1 cellular context compared by ENCODE assay signal in the genomic region with DNA sequence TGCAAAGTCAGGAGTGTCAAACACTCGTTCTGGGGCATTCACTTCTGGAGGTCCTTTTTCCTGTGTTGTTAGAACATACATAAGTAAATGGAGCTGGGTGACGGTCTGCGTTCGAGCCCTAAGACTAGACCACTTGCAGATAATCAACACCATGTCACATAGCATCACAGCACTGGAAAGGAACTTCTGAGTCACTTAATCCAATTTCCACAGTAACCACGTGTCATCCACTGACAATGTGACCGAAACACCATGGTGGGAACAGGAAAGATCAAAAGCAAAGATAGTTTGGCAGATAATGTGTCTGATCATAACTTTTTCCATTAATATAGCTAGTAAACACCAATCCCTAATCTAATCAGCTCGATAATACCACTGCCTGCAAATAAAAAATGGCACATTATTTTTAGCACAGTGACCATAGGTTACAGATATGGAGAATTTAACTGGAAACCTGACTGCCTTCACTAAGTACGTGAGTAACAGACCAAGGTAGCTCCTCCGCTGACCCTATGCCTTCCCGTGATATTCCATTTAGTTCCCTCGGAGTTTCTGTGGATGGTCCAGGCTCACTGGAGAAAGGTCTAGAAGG.
TF ChIP-seq lines count a peak whose summit lies in the region.

No MANE protein-coding gene starts in this region.

TF ChIP-seq in K562, 482 proteins besides CTCF, POLR2A, EP300 and RAD21 (continued from another document and continues in another):
- TF ChIP-seq, protein P1, sequence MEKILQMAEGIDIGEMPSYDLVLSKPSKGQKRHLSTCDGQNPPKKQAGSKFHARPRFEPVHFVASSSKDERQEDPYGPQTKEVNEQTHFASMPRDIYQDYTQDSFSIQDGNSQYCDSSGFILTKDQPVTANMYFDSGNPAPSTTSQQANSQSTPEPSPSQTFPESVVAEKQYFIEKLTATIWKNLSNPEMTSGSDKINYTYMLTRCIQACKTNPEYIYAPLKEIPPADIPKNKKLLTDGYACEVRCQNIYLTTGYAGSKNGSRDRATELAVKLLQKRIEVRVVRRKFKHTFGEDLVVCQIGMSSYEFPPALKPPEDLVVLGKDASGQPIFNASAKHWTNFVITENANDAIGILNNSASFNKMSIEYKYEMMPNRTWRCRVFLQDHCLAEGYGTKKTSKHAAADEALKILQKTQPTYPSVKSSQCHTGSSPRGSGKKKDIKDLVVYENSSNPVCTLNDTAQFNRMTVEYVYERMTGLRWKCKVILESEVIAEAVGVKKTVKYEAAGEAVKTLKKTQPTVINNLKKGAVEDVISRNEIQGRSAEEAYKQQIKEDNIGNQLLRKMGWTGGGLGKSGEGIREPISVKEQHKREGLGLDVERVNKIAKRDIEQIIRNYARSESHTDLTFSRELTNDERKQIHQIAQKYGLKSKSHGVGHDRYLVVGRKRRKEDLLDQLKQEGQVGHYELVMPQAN (IDR thresholded peaks at IDR 0.05; ENCODE audit: borderline replicate concordance) = no peak
- no peak for TF ChIP-seq NCOA6 (IDR thresholded peaks at IDR 0.05)
- TF ChIP-seq, protein P2, sequence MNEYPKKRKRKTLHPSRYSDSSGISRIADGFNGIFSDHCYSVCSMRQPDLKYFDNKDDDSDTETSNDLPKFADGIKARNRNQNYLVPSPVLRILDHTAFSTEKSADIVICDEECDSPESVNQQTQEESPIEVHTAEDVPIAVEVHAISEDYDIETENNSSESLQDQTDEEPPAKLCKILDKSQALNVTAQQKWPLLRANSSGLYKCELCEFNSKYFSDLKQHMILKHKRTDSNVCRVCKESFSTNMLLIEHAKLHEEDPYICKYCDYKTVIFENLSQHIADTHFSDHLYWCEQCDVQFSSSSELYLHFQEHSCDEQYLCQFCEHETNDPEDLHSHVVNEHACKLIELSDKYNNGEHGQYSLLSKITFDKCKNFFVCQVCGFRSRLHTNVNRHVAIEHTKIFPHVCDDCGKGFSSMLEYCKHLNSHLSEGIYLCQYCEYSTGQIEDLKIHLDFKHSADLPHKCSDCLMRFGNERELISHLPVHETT (CRISPR knock-in tag; conservative IDR thresholded peaks at IDR 0.05 in 1 of 2, IDR thresholded peaks at IDR 0.05 in 1 of 2) = 0 out of 4 replicates have a peak, but pooled peaks of 1 of the 2 experiments have one; percentile 40
- TF ChIP-seq ZNF133 (CRISPR knock-in tag; IDR thresholded peaks at IDR 0.05) = no peak
- no peak for TF ChIP-seq ZNF644 (tag; IDR thresholded peaks at IDR 0.05; ENCODE audit: low read depth)
- TF ChIP-seq, protein P3, sequence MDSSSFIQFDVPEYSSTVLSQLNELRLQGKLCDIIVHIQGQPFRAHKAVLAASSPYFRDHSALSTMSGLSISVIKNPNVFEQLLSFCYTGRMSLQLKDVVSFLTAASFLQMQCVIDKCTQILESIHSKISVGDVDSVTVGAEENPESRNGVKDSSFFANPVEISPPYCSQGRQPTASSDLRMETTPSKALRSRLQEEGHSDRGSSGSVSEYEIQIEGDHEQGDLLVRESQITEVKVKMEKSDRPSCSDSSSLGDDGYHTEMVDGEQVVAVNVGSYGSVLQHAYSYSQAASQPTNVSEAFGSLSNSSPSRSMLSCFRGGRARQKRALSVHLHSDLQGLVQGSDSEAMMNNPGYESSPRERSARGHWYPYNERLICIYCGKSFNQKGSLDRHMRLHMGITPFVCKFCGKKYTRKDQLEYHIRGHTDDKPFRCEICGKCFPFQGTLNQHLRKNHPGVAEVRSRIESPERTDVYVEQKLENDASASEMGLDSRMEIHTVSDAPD (CRISPR knock-in tag; IDR thresholded peaks at IDR 0.05) = no peak
- TF ChIP-seq, protein P4, sequence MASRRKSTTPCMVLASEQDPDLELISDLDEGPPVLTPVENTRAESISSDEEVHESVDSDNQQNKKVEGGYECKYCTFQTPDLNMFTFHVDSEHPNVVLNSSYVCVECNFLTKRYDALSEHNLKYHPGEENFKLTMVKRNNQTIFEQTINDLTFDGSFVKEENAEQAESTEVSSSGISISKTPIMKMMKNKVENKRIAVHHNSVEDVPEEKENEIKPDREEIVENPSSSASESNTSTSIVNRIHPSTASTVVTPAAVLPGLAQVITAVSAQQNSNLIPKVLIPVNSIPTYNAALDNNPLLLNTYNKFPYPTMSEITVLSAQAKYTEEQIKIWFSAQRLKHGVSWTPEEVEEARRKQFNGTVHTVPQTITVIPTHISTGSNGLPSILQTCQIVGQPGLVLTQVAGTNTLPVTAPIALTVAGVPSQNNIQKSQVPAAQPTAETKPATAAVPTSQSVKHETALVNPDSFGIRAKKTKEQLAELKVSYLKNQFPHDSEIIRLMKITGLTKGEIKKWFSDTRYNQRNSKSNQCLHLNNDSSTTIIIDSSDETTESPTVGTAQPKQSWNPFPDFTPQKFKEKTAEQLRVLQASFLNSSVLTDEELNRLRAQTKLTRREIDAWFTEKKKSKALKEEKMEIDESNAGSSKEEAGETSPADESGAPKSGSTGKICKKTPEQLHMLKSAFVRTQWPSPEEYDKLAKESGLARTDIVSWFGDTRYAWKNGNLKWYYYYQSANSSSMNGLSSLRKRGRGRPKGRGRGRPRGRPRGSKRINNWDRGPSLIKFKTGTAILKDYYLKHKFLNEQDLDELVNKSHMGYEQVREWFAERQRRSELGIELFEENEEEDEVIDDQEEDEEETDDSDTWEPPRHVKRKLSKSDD (conservative IDR thresholded peaks at IDR 0.05; ENCODE audit: low read length) = no peak
- no peak for TF ChIP-seq KDM5B (IDR thresholded peaks at IDR 0.05; ENCODE audit: insufficient replicate concordance, low read depth, low read length)
- no peak for TF ChIP-seq NR4A1 (CRISPR knock-in tag; IDR thresholded peaks at IDR 0.05)
- no peak for TF ChIP-seq NR4A1 (tag; IDR thresholded peaks at IDR 0.05)
- TF ChIP-seq CBFA2T2 (conservative IDR thresholded peaks at IDR 0.05) = no peak
- TF ChIP-seq TAF7 (tag; IDR thresholded peaks at IDR 0.05) = no peak
- no peak for TF ChIP-seq NFXL1 (CRISPR knock-in tag; IDR thresholded peaks at IDR 0.05)
- TF ChIP-seq NR2C2 (CRISPR knock-in tag; IDR thresholded peaks at IDR 0.05) = no peak
- TF ChIP-seq NR2C2 (tag; IDR thresholded peaks at IDR 0.05) = no peak
- TF ChIP-seq SAFB (IDR thresholded peaks at IDR 0.05; ENCODE audit: borderline replicate concordance, low read depth, low read length) = no peak
- TF ChIP-seq CHD2 (IDR thresholded peaks at IDR 0.05; ENCODE audit: low read depth, low read length) = no peak
- TF ChIP-seq FOXM1 (IDR thresholded peaks at IDR 0.05; ENCODE audit: low read depth) = no peak
- TF ChIP-seq FOXM1 (CRISPR knock-in tag; IDR thresholded peaks at IDR 0.05; ENCODE audit: low read depth) = no peak
- TF ChIP-seq, protein P5, sequence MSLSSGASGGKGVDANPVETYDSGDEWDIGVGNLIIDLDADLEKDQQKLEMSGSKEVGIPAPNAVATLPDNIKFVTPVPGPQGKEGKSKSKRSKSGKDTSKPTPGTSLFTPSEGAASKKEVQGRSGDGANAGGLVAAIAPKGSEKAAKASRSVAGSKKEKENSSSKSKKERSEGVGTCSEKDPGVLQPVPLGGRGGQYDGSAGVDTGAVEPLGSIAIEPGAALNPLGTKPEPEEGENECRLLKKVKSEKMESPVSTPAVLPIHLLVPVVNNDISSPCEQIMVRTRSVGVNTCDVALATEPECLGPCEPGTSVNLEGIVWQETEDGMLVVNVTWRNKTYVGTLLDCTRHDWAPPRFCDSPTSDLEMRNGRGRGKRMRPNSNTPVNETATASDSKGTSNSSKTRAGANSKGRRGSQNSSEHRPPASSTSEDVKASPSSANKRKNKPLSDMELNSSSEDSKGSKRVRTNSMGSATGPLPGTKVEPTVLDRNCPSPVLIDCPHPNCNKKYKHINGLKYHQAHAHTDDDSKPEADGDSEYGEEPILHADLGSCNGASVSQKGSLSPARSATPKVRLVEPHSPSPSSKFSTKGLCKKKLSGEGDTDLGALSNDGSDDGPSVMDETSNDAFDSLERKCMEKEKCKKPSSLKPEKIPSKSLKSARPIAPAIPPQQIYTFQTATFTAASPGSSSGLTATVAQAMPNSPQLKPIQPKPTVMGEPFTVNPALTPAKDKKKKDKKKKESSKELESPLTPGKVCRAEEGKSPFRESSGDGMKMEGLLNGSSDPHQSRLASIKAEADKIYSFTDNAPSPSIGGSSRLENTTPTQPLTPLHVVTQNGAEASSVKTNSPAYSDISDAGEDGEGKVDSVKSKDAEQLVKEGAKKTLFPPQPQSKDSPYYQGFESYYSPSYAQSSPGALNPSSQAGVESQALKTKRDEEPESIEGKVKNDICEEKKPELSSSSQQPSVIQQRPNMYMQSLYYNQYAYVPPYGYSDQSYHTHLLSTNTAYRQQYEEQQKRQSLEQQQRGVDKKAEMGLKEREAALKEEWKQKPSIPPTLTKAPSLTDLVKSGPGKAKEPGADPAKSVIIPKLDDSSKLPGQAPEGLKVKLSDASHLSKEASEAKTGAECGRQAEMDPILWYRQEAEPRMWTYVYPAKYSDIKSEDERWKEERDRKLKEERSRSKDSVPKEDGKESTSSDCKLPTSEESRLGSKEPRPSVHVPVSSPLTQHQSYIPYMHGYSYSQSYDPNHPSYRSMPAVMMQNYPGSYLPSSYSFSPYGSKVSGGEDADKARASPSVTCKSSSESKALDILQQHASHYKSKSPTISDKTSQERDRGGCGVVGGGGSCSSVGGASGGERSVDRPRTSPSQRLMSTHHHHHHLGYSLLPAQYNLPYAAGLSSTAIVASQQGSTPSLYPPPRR (CRISPR knock-in tag; IDR thresholded peaks at IDR 0.05; ENCODE audit: borderline replicate concordance) = no peak
- no peak for TF ChIP-seq ELF2 (CRISPR knock-in tag; IDR thresholded peaks at IDR 0.05)
- peak; percentile 95 for TF ChIP-seq NFATC3 (IDR thresholded peaks at IDR 0.05)
- TF ChIP-seq, protein P6, sequence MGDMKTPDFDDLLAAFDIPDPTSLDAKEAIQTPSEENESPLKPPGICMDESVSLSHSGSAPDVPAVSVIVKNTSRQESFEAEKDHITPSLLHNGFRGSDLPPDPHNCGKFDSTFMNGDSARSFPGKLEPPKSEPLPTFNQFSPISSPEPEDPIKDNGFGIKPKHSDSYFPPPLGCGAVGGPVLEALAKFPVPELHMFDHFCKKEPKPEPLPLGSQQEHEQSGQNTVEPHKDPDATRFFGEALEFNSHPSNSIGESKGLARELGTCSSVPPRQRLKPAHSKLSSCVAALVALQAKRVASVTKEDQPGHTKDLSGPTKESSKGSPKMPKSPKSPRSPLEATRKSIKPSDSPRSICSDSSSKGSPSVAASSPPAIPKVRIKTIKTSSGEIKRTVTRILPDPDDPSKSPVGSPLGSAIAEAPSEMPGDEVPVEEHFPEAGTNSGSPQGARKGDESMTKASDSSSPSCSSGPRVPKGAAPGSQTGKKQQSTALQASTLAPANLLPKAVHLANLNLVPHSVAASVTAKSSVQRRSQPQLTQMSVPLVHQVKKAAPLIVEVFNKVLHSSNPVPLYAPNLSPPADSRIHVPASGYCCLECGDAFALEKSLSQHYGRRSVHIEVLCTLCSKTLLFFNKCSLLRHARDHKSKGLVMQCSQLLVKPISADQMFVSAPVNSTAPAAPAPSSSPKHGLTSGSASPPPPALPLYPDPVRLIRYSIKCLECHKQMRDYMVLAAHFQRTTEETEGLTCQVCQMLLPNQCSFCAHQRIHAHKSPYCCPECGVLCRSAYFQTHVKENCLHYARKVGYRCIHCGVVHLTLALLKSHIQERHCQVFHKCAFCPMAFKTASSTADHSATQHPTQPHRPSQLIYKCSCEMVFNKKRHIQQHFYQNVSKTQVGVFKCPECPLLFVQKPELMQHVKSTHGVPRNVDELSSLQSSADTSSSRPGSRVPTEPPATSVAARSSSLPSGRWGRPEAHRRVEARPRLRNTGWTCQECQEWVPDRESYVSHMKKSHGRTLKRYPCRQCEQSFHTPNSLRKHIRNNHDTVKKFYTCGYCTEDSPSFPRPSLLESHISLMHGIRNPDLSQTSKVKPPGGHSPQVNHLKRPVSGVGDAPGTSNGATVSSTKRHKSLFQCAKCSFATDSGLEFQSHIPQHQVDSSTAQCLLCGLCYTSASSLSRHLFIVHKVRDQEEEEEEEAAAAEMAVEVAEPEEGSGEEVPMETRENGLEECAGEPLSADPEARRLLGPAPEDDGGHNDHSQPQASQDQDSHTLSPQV (IDR thresholded peaks at IDR 0.05) = peak; percentile 36; the same call in 1 of the 2 replicates
- TF ChIP-seq, protein P7, sequence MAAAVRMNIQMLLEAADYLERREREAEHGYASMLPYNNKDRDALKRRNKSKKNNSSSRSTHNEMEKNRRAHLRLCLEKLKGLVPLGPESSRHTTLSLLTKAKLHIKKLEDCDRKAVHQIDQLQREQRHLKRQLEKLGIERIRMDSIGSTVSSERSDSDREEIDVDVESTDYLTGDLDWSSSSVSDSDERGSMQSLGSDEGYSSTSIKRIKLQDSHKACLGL (CRISPR knock-in tag; IDR thresholded peaks at IDR 0.05; ENCODE audit: borderline replicate concordance, poor library complexity, severe bottlenecking) = no peak
- TF ChIP-seq, protein P8, sequence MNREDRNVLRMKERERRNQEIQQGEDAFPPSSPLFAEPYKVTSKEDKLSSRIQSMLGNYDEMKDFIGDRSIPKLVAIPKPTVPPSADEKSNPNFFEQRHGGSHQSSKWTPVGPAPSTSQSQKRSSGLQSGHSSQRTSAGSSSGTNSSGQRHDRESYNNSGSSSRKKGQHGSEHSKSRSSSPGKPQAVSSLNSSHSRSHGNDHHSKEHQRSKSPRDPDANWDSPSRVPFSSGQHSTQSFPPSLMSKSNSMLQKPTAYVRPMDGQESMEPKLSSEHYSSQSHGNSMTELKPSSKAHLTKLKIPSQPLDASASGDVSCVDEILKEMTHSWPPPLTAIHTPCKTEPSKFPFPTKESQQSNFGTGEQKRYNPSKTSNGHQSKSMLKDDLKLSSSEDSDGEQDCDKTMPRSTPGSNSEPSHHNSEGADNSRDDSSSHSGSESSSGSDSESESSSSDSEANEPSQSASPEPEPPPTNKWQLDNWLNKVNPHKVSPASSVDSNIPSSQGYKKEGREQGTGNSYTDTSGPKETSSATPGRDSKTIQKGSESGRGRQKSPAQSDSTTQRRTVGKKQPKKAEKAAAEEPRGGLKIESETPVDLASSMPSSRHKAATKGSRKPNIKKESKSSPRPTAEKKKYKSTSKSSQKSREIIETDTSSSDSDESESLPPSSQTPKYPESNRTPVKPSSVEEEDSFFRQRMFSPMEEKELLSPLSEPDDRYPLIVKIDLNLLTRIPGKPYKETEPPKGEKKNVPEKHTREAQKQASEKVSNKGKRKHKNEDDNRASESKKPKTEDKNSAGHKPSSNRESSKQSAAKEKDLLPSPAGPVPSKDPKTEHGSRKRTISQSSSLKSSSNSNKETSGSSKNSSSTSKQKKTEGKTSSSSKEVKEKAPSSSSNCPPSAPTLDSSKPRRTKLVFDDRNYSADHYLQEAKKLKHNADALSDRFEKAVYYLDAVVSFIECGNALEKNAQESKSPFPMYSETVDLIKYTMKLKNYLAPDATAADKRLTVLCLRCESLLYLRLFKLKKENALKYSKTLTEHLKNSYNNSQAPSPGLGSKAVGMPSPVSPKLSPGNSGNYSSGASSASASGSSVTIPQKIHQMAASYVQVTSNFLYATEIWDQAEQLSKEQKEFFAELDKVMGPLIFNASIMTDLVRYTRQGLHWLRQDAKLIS (CRISPR knock-in tag; IDR thresholded peaks at IDR 0.05) = no peak
- TF ChIP-seq, protein P9, sequence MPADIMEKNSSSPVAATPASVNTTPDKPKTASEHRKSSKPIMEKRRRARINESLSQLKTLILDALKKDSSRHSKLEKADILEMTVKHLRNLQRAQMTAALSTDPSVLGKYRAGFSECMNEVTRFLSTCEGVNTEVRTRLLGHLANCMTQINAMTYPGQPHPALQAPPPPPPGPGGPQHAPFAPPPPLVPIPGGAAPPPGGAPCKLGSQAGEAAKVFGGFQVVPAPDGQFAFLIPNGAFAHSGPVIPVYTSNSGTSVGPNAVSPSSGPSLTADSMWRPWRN (IDR thresholded peaks at IDR 0.05; ENCODE audit: low read depth) = no peak
- TF ChIP-seq, protein P10, sequence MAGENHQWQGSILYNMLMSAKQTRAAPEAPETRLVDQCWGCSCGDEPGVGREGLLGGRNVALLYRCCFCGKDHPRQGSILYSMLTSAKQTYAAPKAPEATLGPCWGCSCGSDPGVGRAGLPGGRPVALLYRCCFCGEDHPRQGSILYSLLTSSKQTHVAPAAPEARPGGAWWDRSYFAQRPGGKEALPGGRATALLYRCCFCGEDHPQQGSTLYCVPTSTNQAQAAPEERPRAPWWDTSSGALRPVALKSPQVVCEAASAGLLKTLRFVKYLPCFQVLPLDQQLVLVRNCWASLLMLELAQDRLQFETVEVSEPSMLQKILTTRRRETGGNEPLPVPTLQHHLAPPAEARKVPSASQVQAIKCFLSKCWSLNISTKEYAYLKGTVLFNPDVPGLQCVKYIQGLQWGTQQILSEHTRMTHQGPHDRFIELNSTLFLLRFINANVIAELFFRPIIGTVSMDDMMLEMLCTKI (IDR thresholded peaks at IDR 0.05; ENCODE audit: partially characterized antibody) = no peak
- no peak for TF ChIP-seq PHF20 (IDR thresholded peaks at IDR 0.05; ENCODE audit: partially characterized antibody)
